11 cellular contexts compared by ENCODE assay signal in the genomic region with DNA sequence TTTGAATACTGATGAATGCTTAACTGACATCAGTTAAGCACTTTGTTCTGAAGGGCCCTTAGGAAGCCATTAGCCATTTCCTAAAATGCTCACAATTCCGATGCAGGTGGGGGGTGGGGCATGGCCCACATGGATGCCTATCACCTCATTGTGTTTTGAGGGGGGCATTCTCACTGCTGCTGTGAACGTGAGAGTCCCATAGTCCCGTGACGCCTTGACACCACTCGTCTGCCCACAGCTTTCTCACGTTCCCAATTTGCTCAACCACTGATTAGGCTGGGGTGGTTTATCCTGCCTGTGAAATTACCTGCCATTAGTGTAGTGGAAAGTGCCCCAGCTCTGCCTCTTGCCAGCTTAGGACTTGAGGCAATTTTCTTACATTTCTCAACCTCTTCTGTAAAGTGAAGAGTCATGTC. TPM values are rescaled to one million over a fixed set of nuclear protein-coding genes. Genes with fewer than 3 reads are reported as not detected.
DNase-seq lines count a peak whose midpoint lies in the region; ATAC-seq and TF ChIP-seq lines count a peak whose summit lies in the region.
"Had no signal": no experiment of that assay in that cellular context is flagged by ENCODE, and none has a peak within 500 bp of the region (broad histone marks: within the 10 kb centered on the region; RNA-seq: fewer than 3 reads in every experiment).

No MANE protein-coding gene starts in this region.

- no peaks in the 10 kb centered on the region for H3K79me2 ChIP-seq in fibroblast of lung (ENCODE audit: control insufficient read depth, insufficient read depth, low read length)

- no peak for ATAC-seq in activated B cell treated with CpG ODN at 0.5 μM for 24 hours (ENCODE audit: low read depth)
- ATAC-seq in stimulated activated naive CD8-positive, alpha-beta T cell treated with anti-CD3 and anti-CD28 coated beads, Interleukin-15, amount 100 ng/mL, for 72 hours = peak; percentile 12

- intact Hi-C loops in activated naive CD4-positive, alpha-beta T cell treated with anti-CD3 and anti-CD28 coated beads for 36 hours (cut with micrococcal nuclease) = loop anchor here (1.0 kb wide), 5 partner anchors 17 to 205 kb away; no protein-coding TSS in a partner anchor
- intact Hi-C loops in activated B cell treated with CpG ODN at 0.5 μM for 24 hours (cut with micrococcal nuclease) = no loop called here
- intact Hi-C loops in ovary (cut with DNase I) = no loop called here

- DNase-seq in activated naive CD4-positive, alpha-beta T cell treated with anti-CD3 and anti-CD28 coated beads for 36 hours = peak; percentile 26
- DNase-seq in activated naive CD4-positive, alpha-beta T cell (lab: John Stamatoyannopoulos, UW) = no peak
- no peak for DNase-seq in activated B cell treated with CpG ODN at 0.5 μM for 24 hours
- DNase-seq in fibroblast of lung (ENCODE audit: low read depth in 2 of 2) = no peak
- peak; percentile 20 to 30 for DNase-seq in stimulated activated naive CD8-positive, alpha-beta T cell treated with anti-CD3 and anti-CD28 coated beads, Interleukin-15, amount 100 ng/mL, for 72 hours
- no peak for DNase-seq in coronary artery (ENCODE audit: low spot score)
- no peak for DNase-seq in ovary
- no peak for DNase-seq in germinal center (ENCODE audit: low spot score)
- DNase-seq: AML-193; effector CD8-positive, alpha-beta T cell; transverse colon had no signal

- WGBS in ovary, 3 donors = 69 to 72% (median 70%) methylated on average over 6 of the region's 6 CpGs

- H3K27me3 Mint-ChIP-seq in activated naive CD4-positive, alpha-beta T cell treated with anti-CD3 and anti-CD28 coated beads for 36 hours (ENCODE audit: low read depth) = no peaks in the 10 kb centered on the region
- H3K27me3 Mint-ChIP-seq in activated B cell treated with CpG ODN at 0.5 μM for 24 hours = peaks cover 10% of the 10 kb centered on the region
- H3K27me3 Mint-ChIP-seq in stimulated activated naive CD8-positive, alpha-beta T cell treated with anti-CD3 and anti-CD28 coated beads, Interleukin-15, amount 100 ng/mL, for 72 hours = peaks cover 7% of the 10 kb centered on the region

- H3K27me3 ChIP-seq in fibroblast of lung (ENCODE audit: control insufficient read depth, insufficient read depth, low read length) (no peaks in the 10 kb centered on the region), ovary (no peaks in the 10 kb centered on the region)

- H2AFZ ChIP-seq in fibroblast of lung (ENCODE audit: low read length) = no peak overlapping the region

- H3K36me3 ChIP-seq in fibroblast of lung (ENCODE audit: control insufficient read depth, insufficient read depth, low read length) (no peaks in the 10 kb centered on the region), ovary (no peaks in the 10 kb centered on the region)
- H3K36me3 ChIP-seq: transverse colon had no signal

- H3K27ac Mint-ChIP-seq in activated naive CD4-positive, alpha-beta T cell treated with anti-CD3 and anti-CD28 coated beads for 36 hours = peak overlapping the region; percentile 72
- no peak overlapping the region for H3K27ac Mint-ChIP-seq in activated B cell treated with CpG ODN at 0.5 μM for 24 hours
- H3K27ac Mint-ChIP-seq in stimulated activated naive CD8-positive, alpha-beta T cell treated with anti-CD3 and anti-CD28 coated beads, Interleukin-15, amount 100 ng/mL, for 72 hours = peak overlapping the region; percentile 83

- H3K27ac ChIP-seq in fibroblast of lung (ENCODE audit: insufficient read depth, low read length) = peak overlapping the region; percentile 51
- H3K27ac ChIP-seq in coronary artery = no peak overlapping the region
- H3K27ac ChIP-seq in ovary = no peak overlapping the region
- H3K27ac ChIP-seq: transverse colon had no signal

- no peaks in the 10 kb centered on the region for H3K9me3 Mint-ChIP-seq in activated naive CD4-positive, alpha-beta T cell treated with anti-CD3 and anti-CD28 coated beads for 36 hours
- no peaks in the 10 kb centered on the region for H3K9me3 Mint-ChIP-seq in activated B cell treated with CpG ODN at 0.5 μM for 24 hours
- no peaks in the 10 kb centered on the region for H3K9me3 Mint-ChIP-seq in stimulated activated naive CD8-positive, alpha-beta T cell treated with anti-CD3 and anti-CD28 coated beads, Interleukin-15, amount 100 ng/mL, for 72 hours

- no peak overlapping the region for H3K4me3 ChIP-seq in fibroblast of lung (replicated peaks in 1 of 4; ENCODE audit: control extremely low read depth in 1 of 4, insufficient read depth in 1 of 4, low read depth in 3 of 4, low read length in 4 of 4)
- no peak overlapping the region for H3K4me3 ChIP-seq in coronary artery
- H3K4me3 ChIP-seq in ovary = no peak overlapping the region

- no peak overlapping the region for H3K4me2 ChIP-seq in fibroblast of lung (ENCODE audit: extremely low read depth, insufficient read depth, low read length)

- H3K9ac ChIP-seq in fibroblast of lung (ENCODE audit: insufficient read depth, low read length) = no peak overlapping the region

- no peaks in the 10 kb centered on the region for H4K20me1 ChIP-seq in fibroblast of lung (ENCODE audit: control insufficient read depth, extremely low read depth, insufficient read depth, low read length)

- TF ChIP-seq CTCF in activated B cell treated with CpG ODN at 0.5 μM for 24 hours (IDR thresholded peaks at IDR 0.05) (no peak), fibroblast of lung (conservative IDR thresholded peaks at IDR 0.05 in 1 of 2, IDR thresholded peaks at IDR 0.05 in 1 of 2; ENCODE audit: low read depth in 1 of 2, low read length in 2 of 2) (no peak), coronary artery (IDR thresholded peaks at IDR 0.05) (no peak), ovary (IDR thresholded peaks at IDR 0.05) (no peak)

- CTCF ChIA-PET in activated naive CD4-positive, alpha-beta T cell treated with anti-CD3 and anti-CD28 coated beads for 36 hours (lab: Charles Lee) = interaction anchor here (0.6 to 3.6 kb wide), 5 partner anchors 17 to 219 kb away, joined by 3 to 17 read pairs (median 3); no protein-coding TSS in a partner anchor
- CTCF ChIA-PET in activated B cell treated with CpG ODN at 0.5 μM for 24 hours (lab: Charles Lee) = no interaction called here

- TF ChIP-seq POLR2A in ovary (IDR thresholded peaks at IDR 0.05) = no peak

- peak overlapping the region; percentile 11 for H3K4me3 Mint-ChIP-seq in activated naive CD4-positive, alpha-beta T cell treated with anti-CD3 and anti-CD28 coated beads for 36 hours
- H3K4me3 Mint-ChIP-seq in activated B cell treated with CpG ODN at 0.5 μM for 24 hours = peak overlapping the region; percentile 24
- peak overlapping the region; percentile 62 to 64 for H3K4me3 Mint-ChIP-seq in stimulated activated naive CD8-positive, alpha-beta T cell treated with anti-CD3 and anti-CD28 coated beads, Interleukin-15, amount 100 ng/mL, for 72 hours

- no peaks in the 10 kb centered on the region for H3K9me3 ChIP-seq in fibroblast of lung (ENCODE audit: control insufficient read depth, insufficient read depth, low read depth, low read length)
- no peaks in the 10 kb centered on the region for H3K9me3 ChIP-seq in ovary
- H3K9me3 ChIP-seq: transverse colon had no signal

- peaks cover 50% of the 10 kb centered on the region for H3K4me1 Mint-ChIP-seq in activated naive CD4-positive, alpha-beta T cell treated with anti-CD3 and anti-CD28 coated beads for 36 hours (ENCODE audit: low read depth)
- peaks cover 27% of the 10 kb centered on the region for H3K4me1 Mint-ChIP-seq in activated B cell treated with CpG ODN at 0.5 μM for 24 hours
- H3K4me1 Mint-ChIP-seq in stimulated activated naive CD8-positive, alpha-beta T cell treated with anti-CD3 and anti-CD28 coated beads, Interleukin-15, amount 100 ng/mL, for 72 hours = peaks cover 82% of the 10 kb centered on the region

- H3K4me1 ChIP-seq in fibroblast of lung (ENCODE audit: control insufficient read depth, extremely low read depth, insufficient read depth, low read length) = peaks cover 29% of the 10 kb centered on the region
- peaks cover 3% of the 10 kb centered on the region for H3K4me1 ChIP-seq in ovary (ENCODE audit: insufficient read depth)

- POLR2A ChIA-PET in activated B cell treated with CpG ODN at 0.5 μM for 24 hours (lab: Charles Lee) = interaction anchor here (1.0 to 1.3 kb wide), 2 partner anchors 27 to 174 kb away, joined by 3 read pairs; no protein-coding TSS in a partner anchor

- no peaks in the 10 kb centered on the region for H3K36me3 Mint-ChIP-seq in activated naive CD4-positive, alpha-beta T cell treated with anti-CD3 and anti-CD28 coated beads for 36 hours (ENCODE audit: low read depth)
- H3K36me3 Mint-ChIP-seq in activated B cell treated with CpG ODN at 0.5 μM for 24 hours (ENCODE audit: low read depth) = no peaks in the 10 kb centered on the region

- TF ChIP-seq EP300 in ovary (IDR thresholded peaks at IDR 0.05) = no peak

RNA-seq across cellular contexts. Expression of a gene that starts 31.9 kb away (rescaled TPM):
- total RNA-seq in activated naive CD4-positive, alpha-beta T cell treated with anti-CD3 and anti-CD28 coated beads for 36 hours = 10 to 100 TPM; 51.0 to 53.5 TPM
- 26.1 and 28.6 TPM in 2 replicates for total RNA-seq in activated B cell treated with CpG ODN at 0.5 μM for 24 hours
- 14.9 and 27.6 TPM in 2 replicates for total RNA-seq in fibroblast of lung
- 37.7 and 48.9 TPM in 2 replicates for polyA plus RNA-seq in fibroblast of lung
- polyA plus RNA-seq in fibroblast of lung (2012) = 23.5 and 30.7 TPM in 2 replicates
- 65.8 and 147 TPM in 2 replicates for polyA minus RNA-seq in fibroblast of lung (ENCODE audit: low replicate concordance)
- total RNA-seq in ovary = 10 to 100 TPM in 3 of 7 donors, 1 to 10 TPM in 4; 2.5 to 21.6 (median 6.2) TPM
- polyA plus RNA-seq in ovary = 10 to 100 TPM in 1 of 2 donors, 1 to 10 TPM in 1; 5.4 to 11.2 TPM

RNA-seq across cellular contexts. Expression of a gene that starts 37.9 kb away (rescaled TPM):
- 10 to 100 TPM; 81.3 to 85.0 TPM for total RNA-seq in activated naive CD4-positive, alpha-beta T cell treated with anti-CD3 and anti-CD28 coated beads for 36 hours
- total RNA-seq in activated B cell treated with CpG ODN at 0.5 μM for 24 hours (41.1 and 43.3 TPM in 2 replicates), fibroblast of lung (28.8 and 31.9 TPM in 2 replicates), ovary (10 to 100 TPM; 23.1 to 49.1 (median 38.3) TPM)
- polyA plus RNA-seq in fibroblast of lung (25.9 and 28.4 TPM in 2 replicates), ovary (10 to 100 TPM; 31.5 to 32.4 TPM)
- 35.6 and 36.9 TPM in 2 replicates for polyA plus RNA-seq in fibroblast of lung (2012)
- 2.3 and 4.4 TPM in 2 replicates for polyA minus RNA-seq in fibroblast of lung (ENCODE audit: low replicate concordance)

Comparison
In these comparisons a context has a peak if more than half of its experiments do, and no peak if none do; other contexts are left out.
1. DNase-seq: peak in activated naive CD4-positive, alpha-beta T cell treated with anti-CD3 and anti-CD28 coated beads for 36 hours (single experiment) and stimulated activated naive CD8-positive, alpha-beta T cell treated with anti-CD3 and anti-CD28 coated beads, Interleukin-15, amount 100 ng/mL, for 72 hours (2 of 2); none in activated naive CD4-positive, alpha-beta T cell (0 of 4), activated B cell treated with CpG ODN at 0.5 μM for 24 hours (single experiment), fibroblast of lung (0 of 2), coronary artery (single experiment), ovary (0 of 5) and germinal center (single experiment).
2. H3K4me3 Mint-ChIP-seq: peak in every context shown above with its lines; median percentile 63 in stimulated activated naive CD8-positive, alpha-beta T cell treated with anti-CD3 and anti-CD28 coated beads, Interleukin-15, amount 100 ng/mL, for 72 hours; 24 in activated B cell treated with CpG ODN at 0.5 μM for 24 hours; 11 in activated naive CD4-positive, alpha-beta T cell treated with anti-CD3 and anti-CD28 coated beads for 36 hours.